ENCODE assay signal across 12 cellular contexts in genomic region chr4:40189997-40190396, GRCh38. TPM values are rescaled to one million over a fixed set of nuclear protein-coding genes. Genes with fewer than 3 reads are reported as not detected.
A peak's percentile ranks its signal among the peaks of the same experiment; 100 is the strongest.
DNase-seq lines count a peak whose midpoint lies in the region; FAIRE-seq and TF ChIP-seq lines count a peak whose summit lies in the region.
"Had no signal": no experiment of that assay in that cellular context is flagged by ENCODE, and none has a peak within 500 bp of the region (broad histone marks: within the 10 kb centered on the region; RNA-seq: fewer than 3 reads in every experiment).

No MANE protein-coding gene starts in this region.

- peaks cover 17% of the 10 kb centered on the region for H3K36me3 Mint-ChIP-seq in activated CD4-positive, alpha-beta T cell treated with anti-CD3 and anti-CD28 coated beads, Interleukin-2, amount 10 ng/mL, durations not matched to agents 7 days and 5 days (ENCODE audit: low read depth)
- H3K36me3 Mint-ChIP-seq in progenitor cell of endocrine pancreas (ENCODE audit: insufficient read depth): no peaks in the 10 kb centered on the region

- H3K9me3 Mint-ChIP-seq in activated CD4-positive, alpha-beta T cell treated with anti-CD3 and anti-CD28 coated beads, Interleukin-2, amount 10 ng/mL, durations not matched to agents 7 days and 5 days: no peaks in the 10 kb centered on the region
- H3K9me3 Mint-ChIP-seq in progenitor cell of endocrine pancreas (ENCODE audit: low read depth): no peaks in the 10 kb centered on the region

- H3K27ac ChIP-seq in RWPE1: no peak overlapping the region

- TF ChIP-seq CTCF in progenitor cell of endocrine pancreas (IDR thresholded peaks at IDR 0.05; ENCODE audit: unreplicated experiment) (no peak), RWPE1 (conservative IDR thresholded peaks at IDR 0.05; ENCODE audit: low read depth) (no peak)

- POLR2A ChIA-PET in activated CD4-positive, alpha-beta T cell treated with anti-CD3 and anti-CD28 coated beads, Interleukin-2, amount 10 ng/mL, durations not matched to agents 7 days and 5 days (lab: Charles Lee): no interaction called here
- POLR2A ChIA-PET in RWPE1 (lab: Yijun Ruan, JAX; ENCODE audit: low non-redundant PET): no interaction called here

- peak overlapping the region; percentile 98 for H3K27ac Mint-ChIP-seq in activated CD4-positive, alpha-beta T cell treated with anti-CD3 and anti-CD28 coated beads, Interleukin-2, amount 10 ng/mL, durations not matched to agents 7 days and 5 days
- H3K27ac Mint-ChIP-seq in progenitor cell of endocrine pancreas: peak overlapping the region; percentile 46

- H3K4me3 Mint-ChIP-seq in activated CD4-positive, alpha-beta T cell treated with anti-CD3 and anti-CD28 coated beads, Interleukin-2, amount 10 ng/mL, durations not matched to agents 7 days and 5 days: peak overlapping the region; percentile 94
- no peak overlapping the region for H3K4me3 Mint-ChIP-seq in progenitor cell of endocrine pancreas (ENCODE audit: low read depth)

- DNase-seq in activated CD4-positive, alpha-beta T cell treated with anti-CD3 and anti-CD28 coated beads, Interleukin-2, amount 10 ng/mL, durations not matched to agents 7 days and 5 days: no peak
- DNase-seq in activated CD4-positive, alpha-beta T cell treated with anti-CD3 and anti-CD28 coated beads, Interleukin-2, amount 50 U/mL, for 1 hour: no peak
- DNase-seq in NCI-H1436 (lab: John Stamatoyannopoulos, UW): peak; percentile 46
- DNase-seq in progenitor cell of endocrine pancreas (ENCODE audit: low spot score, unreplicated experiment): no peak
- no peak for DNase-seq in RWPE1 (ENCODE audit: low spot score)
- DNase-seq in activated effector memory CD4-positive, alpha-beta T cell treated with anti-CD3 and anti-CD28 coated beads, Interleukin-2, amount 50 U/mL, for 16 hours: no peak
- DNase-seq in retina: no peak
- DNase-seq: stimulated activated CD4-positive, alpha-beta T cell treated with anti-CD3 and anti-CD28 coated beads, Interleukin-15, amount 100 ng/mL, for 24 hours had no signal

- peaks cover 79% of the 10 kb centered on the region for H3K4me1 Mint-ChIP-seq in activated CD4-positive, alpha-beta T cell treated with anti-CD3 and anti-CD28 coated beads, Interleukin-2, amount 10 ng/mL, durations not matched to agents 7 days and 5 days
- peaks cover 42% of the 10 kb centered on the region for H3K4me1 Mint-ChIP-seq in progenitor cell of endocrine pancreas (ENCODE audit: low read depth)

- H3K27me3 Mint-ChIP-seq in activated CD4-positive, alpha-beta T cell treated with anti-CD3 and anti-CD28 coated beads, Interleukin-2, amount 10 ng/mL, durations not matched to agents 7 days and 5 days: no peaks in the 10 kb centered on the region
- H3K27me3 Mint-ChIP-seq in progenitor cell of endocrine pancreas: no peaks in the 10 kb centered on the region

- CTCF ChIA-PET in activated CD4-positive, alpha-beta T cell treated with anti-CD3 and anti-CD28 coated beads, Interleukin-2, amount 10 ng/mL, durations not matched to agents 7 days and 5 days (lab: Charles Lee): interaction anchor here (1.6 kb wide), 1 partner anchor 13 kb away, joined by 4 read pairs; no protein-coding TSS in a partner anchor
- CTCF ChIA-PET in RWPE1 (lab: Yijun Ruan, JAX): no interaction called here

- peak; percentile 49 for FAIRE-seq in TTC549 (lab: Jason Lieb, UNC)
- FAIRE-seq: astrocyte, HTR-8/SVneo had no signal

RNA-seq across cellular contexts. Expression of gene RHOH, which starts 6.8 kb away (rescaled TPM):
- 100 to 1,000 TPM; 134 to 137 TPM for total RNA-seq in activated CD4-positive, alpha-beta T cell treated with anti-CD3 and anti-CD28 coated beads, Interleukin-2, amount 10 ng/mL, durations not matched to agents 7 days and 5 days
- total RNA-seq in progenitor cell of endocrine pancreas: 4.5 and 5.5 TPM in 2 replicates
- total RNA-seq: astrocyte, epithelial cell of proximal tubule had no signal

Comparison
In these comparisons a context has a peak if more than half of its experiments do, and no peak if none do; other contexts are left out.
1. RNA of gene RHOH, which starts 6.8 kb away (total RNA-seq): 134 to 137 TPM in activated CD4-positive, alpha-beta T cell treated with anti-CD3 and anti-CD28 coated beads, Interleukin-2, amount 10 ng/mL, durations not matched to agents 7 days and 5 days; 4.5 to 5.5 TPM in progenitor cell of endocrine pancreas; every median in the first group is over 10 times any median in the second.